Comparison of ENCODE assay signal across 1 cellular context in the genomic region with DNA sequence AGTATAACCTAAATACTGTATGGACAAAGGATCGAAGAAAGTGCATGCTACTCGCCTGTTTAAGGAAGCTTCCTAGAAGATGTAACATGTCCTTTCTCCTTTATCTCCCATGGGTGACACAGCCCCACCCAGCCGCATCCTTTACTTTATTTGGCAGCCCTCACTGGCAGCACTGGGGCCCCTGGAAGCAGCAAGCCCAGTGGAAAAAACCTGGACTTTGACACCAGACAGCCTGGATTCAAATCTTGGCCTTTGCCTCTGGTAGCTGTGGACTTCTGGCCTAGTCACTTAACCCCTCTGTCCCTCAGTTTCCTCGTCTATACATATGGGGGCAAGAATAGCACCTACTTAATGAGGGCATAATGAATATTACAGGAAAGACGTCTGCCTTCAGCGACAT.
TF ChIP-seq lines count a peak whose summit lies in the region.

No MANE protein-coding gene starts in this region.

TF ChIP-seq in HepG2, 621 proteins besides CTCF, POLR2A, EP300 and RAD21:
- TF ChIP-seq BORCS8-MEF2B (CRISPR knock-in tag; IDR thresholded peaks at IDR 0.05) (no peak), NCOR1 (IDR thresholded peaks at IDR 0.05; ENCODE audit: borderline replicate concordance, low read length) (peak; percentile 22; the same call in 1 of the 2 replicates), HNF4G (IDR thresholded peaks at IDR 0.05; ENCODE audit: borderline replicate concordance, low read depth, low read length) (0 out of 2 replicates have a peak, but pooled peaks have one; percentile 42), HNF4G (CRISPR knock-in tag; IDR thresholded peaks at IDR 0.05; ENCODE audit: borderline replicate concordance, low read depth) (no peak), HNF4A (CRISPR knock-in tag; IDR thresholded peaks at IDR 0.05) (peak; percentile 34; the same call in 1 of the 2 replicates), PAXIP1 (CRISPR knock-in tag; conservative IDR thresholded peaks at IDR 0.05) (0 out of 2 replicates have a peak, but pooled peaks have one; percentile 23), GABPB1 (CRISPR knock-in tag; IDR thresholded peaks at IDR 0.05) (no peak)
